In the genomic region with DNA sequence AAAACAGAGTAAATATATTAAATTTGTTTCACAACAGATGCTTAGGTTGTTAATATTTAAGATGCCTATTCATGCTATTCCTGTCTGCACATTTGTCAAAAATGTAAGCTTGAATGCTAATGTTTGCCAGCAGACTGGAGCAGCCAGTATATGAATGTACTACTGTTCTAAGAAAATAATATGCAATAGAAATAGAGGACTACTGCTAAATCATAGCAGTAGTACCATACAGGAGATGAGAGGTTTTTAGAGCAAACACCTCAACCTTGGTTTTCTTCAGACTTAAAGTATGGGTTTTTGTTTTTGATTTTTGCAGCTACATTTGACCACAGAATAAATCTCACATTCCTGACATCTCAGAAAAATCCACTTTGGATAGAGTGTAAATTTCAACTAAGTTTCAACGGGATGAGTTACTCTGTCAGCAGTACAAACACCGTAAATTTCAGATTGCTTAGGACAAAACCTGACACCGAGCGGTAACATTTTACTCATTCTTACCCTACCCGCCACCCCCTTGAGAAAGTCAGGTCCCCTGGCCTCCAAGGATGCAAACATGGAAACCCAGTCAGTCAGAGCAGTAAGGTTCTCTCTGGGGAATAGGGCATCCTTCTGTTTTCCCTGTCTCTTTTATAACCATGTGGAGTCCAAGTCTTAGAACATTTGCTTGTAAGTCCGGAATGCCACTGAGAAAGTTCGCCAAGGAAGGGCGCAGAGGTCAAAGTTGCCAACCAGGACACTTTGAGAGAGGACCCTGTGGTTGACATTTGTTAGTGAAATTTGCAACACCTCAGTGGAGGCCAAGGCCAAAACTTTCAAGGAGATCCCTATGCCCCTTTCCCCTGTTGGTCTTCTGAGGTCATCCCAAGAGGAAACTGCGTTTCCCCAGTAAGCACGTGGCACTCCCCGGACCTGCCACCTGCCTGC, we compare ENCODE assay signal across 8 cellular contexts. TPM values are rescaled to one million over a fixed set of nuclear protein-coding genes. Genes with fewer than 3 reads are reported as not detected.
DNase-seq lines count a peak whose midpoint lies in the region; FAIRE-seq and TF ChIP-seq lines count a peak whose summit lies in the region.

No MANE protein-coding gene starts in this region.

- no peaks in the 10 kb centered on the region for H3F3A ChIP-seq in MM.1S (ENCODE audit: insufficient read depth, low read length)

- H3K4me1 ChIP-seq in NT2/D1 (ENCODE audit: insufficient read depth, insufficient read length) (peaks cover 3% of the 10 kb centered on the region), sigmoid colon (peaks cover 0 to 31% (median 27%) of the 10 kb centered on the region in 4 donors), MM.1S (ENCODE audit: low read length) (no peaks in the 10 kb centered on the region; the same call in 1 of the 2 replicates)

- H4K20me1 ChIP-seq in MM.1S (ENCODE audit: insufficient read depth, low read length) = no peaks in the 10 kb centered on the region

- WGBS in sigmoid colon, 2 donors = 28 to 40% methylated on average over 11 of the region's 11 CpGs

- H3K27ac ChIP-seq in sigmoid colon (peak overlapping the region in 3 of 4 donors; percentile 82 to 89 (median 83)), MM.1S (ENCODE audit: low read length) (no peak overlapping the region)

- H3K79me2 ChIP-seq in MM.1S (ENCODE audit: low read length) = no peaks in the 10 kb centered on the region

- no peak overlapping the region for H2AFZ ChIP-seq in MM.1S (ENCODE audit: low read length)

- no peak for TF ChIP-seq POLR2A in sigmoid colon (IDR thresholded peaks at IDR 0.05)

- H3K9ac ChIP-seq in NT2/D1 (ENCODE audit: insufficient read length, low read depth) (peak overlapping the region; percentile 33), MM.1S (ENCODE audit: low read length) (no peak overlapping the region)

- TF ChIP-seq CTCF in GM10266 (IDR thresholded peaks at IDR 0.05; ENCODE audit: control insufficient read depth, insufficient read depth, low read depth, missing control alignments) (no peak), epithelial cell of proximal tubule (conservative IDR thresholded peaks at IDR 0.05; ENCODE audit: low read depth, low read length) (no peak), sigmoid colon (IDR thresholded peaks at IDR 0.05) (no peak), MM.1S (IDR thresholded peaks at IDR 0.05; ENCODE audit: low read length) (no peak)

- DNase-seq in GM10266 (ENCODE audit: extremely low spot score) (peak; percentile 20), NT2/D1 (ENCODE audit: low read depth, low spot score) (no peak), epithelial cell of proximal tubule (ENCODE audit: low read depth) (no peak), sigmoid colon (no peak), SHP77 treated with DMSO at 0.1 percent for 48 hours (lab: John Stamatoyannopoulos, UW) (no peak), MM.1S (no peak), NCI-H1694 (lab: John Stamatoyannopoulos, UW) (no peak), HTR-8/SVneo (ENCODE audit: insufficient read length, low spot score) (no peak)

- H3K36me3 ChIP-seq in NT2/D1 (ENCODE audit: insufficient read depth, insufficient read length, low read length) (no peaks in the 10 kb centered on the region), sigmoid colon (no peaks in the 10 kb centered on the region), MM.1S (replicated peaks; ENCODE audit: insufficient read depth, low read length) (no peaks in the 10 kb centered on the region)

- no peaks in the 10 kb centered on the region for H3K9me2 ChIP-seq in MM.1S (replicated peaks; ENCODE audit: insufficient read depth, low read length)

- no peaks in the 10 kb centered on the region for H3K9me3 ChIP-seq in NT2/D1 (ENCODE audit: insufficient read depth, low read length)
- no peaks in the 10 kb centered on the region for H3K9me3 ChIP-seq in sigmoid colon
- H3K9me3 ChIP-seq in MM.1S (replicated peaks; ENCODE audit: insufficient read depth, low read length) = no peaks in the 10 kb centered on the region

- FAIRE-seq in HTR-8/SVneo (lab: Jason Lieb, UNC) = no peak

- intact Hi-C loops in sigmoid colon (cut with DNase I) = loop anchor here (10.0 kb wide), 1 partner anchor 468 kb away; no protein-coding TSS in a partner anchor

- H3K4me3 ChIP-seq in NT2/D1 (ENCODE audit: insufficient read length, low read depth) (peak overlapping the region; percentile 60), epithelial cell of proximal tubule (ENCODE audit: low read depth, low read length) (peak overlapping the region; percentile 48), sigmoid colon (peak overlapping the region; percentile 52 to 71 (median 69)), MM.1S (ENCODE audit: low read length) (no peak overlapping the region)

- H3K27me3 ChIP-seq in NT2/D1 (ENCODE audit: insufficient read depth, insufficient read length) (peaks cover 78% of the 10 kb centered on the region), sigmoid colon (no peaks in the 10 kb centered on the region), MM.1S (replicated peaks; ENCODE audit: insufficient read depth, low read length) (peaks cover 26% of the 10 kb centered on the region)

- no peak for TF ChIP-seq EP300 in sigmoid colon (IDR thresholded peaks at IDR 0.05)

- H3K4me2 ChIP-seq in MM.1S (ENCODE audit: low read depth, low read length) = no peak overlapping the region

RNA-seq across cellular contexts. Expression of a gene that starts 17.9 kb away (rescaled TPM):
- total RNA-seq in epithelial cell of proximal tubule (1.3 and 2.0 TPM in 2 replicates), sigmoid colon (100 to 1,000 TPM in 2 of 4 donors, 10 to 100 TPM in 2; 56.7 to 135 (median 93.4) TPM)
- 10 to 100 TPM in 1 of 3 donors, 1 to 10 TPM in 2; 5.5 to 24.1 (median 9.0) TPM for polyA plus RNA-seq in sigmoid colon

Comparison
In these comparisons a context has a peak if more than half of its experiments do, and no peak if none do; other contexts are left out.
1. RNA of a gene that starts 17.9 kb away (total RNA-seq): 56.7 to 135 TPM in sigmoid colon; 1.3 to 2.0 TPM in epithelial cell of proximal tubule; every median in the first group is over 10 times any median in the second.